1 cellular context compared by ENCODE assay signal in genomic region chr10:104254493-104255243, GRCh38.
TF ChIP-seq lines count a peak whose summit lies in the region.

TSS of gene GSTO1 (plus strand) at chr10:104254892. CDS start at chr10:104254929, 37 bp downstream.

TF ChIP-seq in HEK293, 187 proteins besides CTCF, POLR2A, EP300 and RAD21 (continued from another document and continues in another):
- peak; percentile 96 for TF ChIP-seq ZBTB48 (tag by site-specific recombination; IDR thresholded peaks at IDR 0.05)
- peak; percentile 78; the same call in 1 of the 2 replicates for TF ChIP-seq ZNF501 (tag by site-specific recombination; IDR thresholded peaks at IDR 0.05)
- peak; percentile 85 for TF ChIP-seq HIC1 (tag by site-specific recombination; IDR thresholded peaks at IDR 0.05)
- TF ChIP-seq ZNF239 (tag by site-specific recombination; IDR thresholded peaks at IDR 0.05), result peak; percentile 31; the same call in 1 of the 2 replicates
- peak; percentile 91 for TF ChIP-seq ZBTB11 (tag by site-specific recombination; conservative IDR thresholded peaks at IDR 0.05; ENCODE audit: low read depth)
- 0 out of 2 replicates have a peak, but pooled peaks have one; percentile 22 for TF ChIP-seq PRDM4 (tag by site-specific recombination; IDR thresholded peaks at IDR 0.05)
- TF ChIP-seq SP7 (tag by site-specific recombination; IDR thresholded peaks at IDR 0.05), result peak; percentile 71
- no peak for TF ChIP-seq ZNF202 (tag by site-specific recombination; IDR thresholded peaks at IDR 0.05; ENCODE audit: borderline replicate concordance)
- TF ChIP-seq ZNF423 (tag by site-specific recombination; IDR thresholded peaks at IDR 0.05), result peak; percentile 53; the same call in 1 of the 2 replicates
- peak; percentile 65 for TF ChIP-seq ZIC2 (tag by site-specific recombination; IDR thresholded peaks at IDR 0.05)
- 0 out of 2 replicates have a peak, but pooled peaks have one; percentile 17 for TF ChIP-seq KLF1 (tag by site-specific recombination; IDR thresholded peaks at IDR 0.05)
- TF ChIP-seq ZNF596 (tag by site-specific recombination; IDR thresholded peaks at IDR 0.05), result 0 out of 2 replicates have a peak, but pooled peaks have one; percentile 18
- no peak for TF ChIP-seq ZBTB21 (tag by site-specific recombination; IDR thresholded peaks at IDR 0.05)
- no peak for TF ChIP-seq ZNF701 (tag by site-specific recombination; IDR thresholded peaks at IDR 0.05)
- no peak for TF ChIP-seq AEBP2 (tag by site-specific recombination; IDR thresholded peaks at IDR 0.05; ENCODE audit: borderline replicate concordance)
- TF ChIP-seq ZSCAN18 (tag by site-specific recombination; IDR thresholded peaks at IDR 0.05), result no peak
- TF ChIP-seq OVOL3 (tag by site-specific recombination; IDR thresholded peaks at IDR 0.05), result no peak
- TF ChIP-seq MZF1 (tag by site-specific recombination; IDR thresholded peaks at IDR 0.05; ENCODE audit: borderline replicate concordance), result peak; percentile 91
- TF ChIP-seq ELK4 (IDR thresholded peaks at IDR 0.05; ENCODE audit: borderline replicate concordance, low read depth, low read length), result no peak; the same call in 1 of the 2 replicates
- TF ChIP-seq ZNF280C (tag by site-specific recombination; IDR thresholded peaks at IDR 0.05), result no peak
- peak; percentile 97 for TF ChIP-seq GLIS2 (tag by site-specific recombination; IDR thresholded peaks at IDR 0.05)
- TF ChIP-seq REST (tag by site-specific recombination; IDR thresholded peaks at IDR 0.05), result no peak
- peak; percentile 57 for TF ChIP-seq ZNF600 (tag by site-specific recombination; IDR thresholded peaks at IDR 0.05)
- TF ChIP-seq HOXC10 (CRISPR knock-in tag; IDR thresholded peaks at IDR 0.05), result no peak
- peak; percentile 78; the same call in 1 of the 2 replicates for TF ChIP-seq ZFP37 (tag by site-specific recombination; IDR thresholded peaks at IDR 0.05)
- 0 out of 2 replicates have a peak, but pooled peaks have one; percentile 24 for TF ChIP-seq REPIN1 (tag by site-specific recombination; IDR thresholded peaks at IDR 0.05; ENCODE audit: low read depth)
- TF ChIP-seq ZNF248 (tag by site-specific recombination; IDR thresholded peaks at IDR 0.05), result no peak
- peak; percentile 12; the same call in 1 of the 2 replicates for TF ChIP-seq ZNF121 (tag by site-specific recombination; IDR thresholded peaks at IDR 0.05)
- TF ChIP-seq KLF16 (tag by site-specific recombination; IDR thresholded peaks at IDR 0.05), result peak; percentile 76
- TF ChIP-seq YY1 (tag by site-specific recombination; IDR thresholded peaks at IDR 0.05), result 0 out of 2 replicates have a peak, but pooled peaks have one; percentile 15
- peak; percentile 14; the same call in 1 of the 2 replicates for TF ChIP-seq OSR2 (tag by site-specific recombination; IDR thresholded peaks at IDR 0.05)
- TF ChIP-seq ZNF18 (tag by site-specific recombination; IDR thresholded peaks at IDR 0.05), result 0 out of 2 replicates have a peak, but pooled peaks have one; percentile 4
- TF ChIP-seq ZBTB17 (tag by site-specific recombination; IDR thresholded peaks at IDR 0.05), result peak; percentile 70
- peak; percentile 67; the same call in 1 of the 2 replicates for TF ChIP-seq ZEB2 (tag by site-specific recombination; IDR thresholded peaks at IDR 0.05)
- TF ChIP-seq ZFHX2 (tag by site-specific recombination; conservative IDR thresholded peaks at IDR 0.05), result peak; percentile 93
- peak; percentile 51 for TF ChIP-seq ZNF660 (tag by site-specific recombination; IDR thresholded peaks at IDR 0.05)
- TF ChIP-seq ZBTB8A (tag by site-specific recombination; IDR thresholded peaks at IDR 0.05), result peak; percentile 81
- TF ChIP-seq ZNF549 (tag by site-specific recombination; IDR thresholded peaks at IDR 0.05), result 0 out of 2 replicates have a peak, but pooled peaks have one; percentile 11
